Comparison of ENCODE assay signal across 11 cellular contexts in the genomic region with DNA sequence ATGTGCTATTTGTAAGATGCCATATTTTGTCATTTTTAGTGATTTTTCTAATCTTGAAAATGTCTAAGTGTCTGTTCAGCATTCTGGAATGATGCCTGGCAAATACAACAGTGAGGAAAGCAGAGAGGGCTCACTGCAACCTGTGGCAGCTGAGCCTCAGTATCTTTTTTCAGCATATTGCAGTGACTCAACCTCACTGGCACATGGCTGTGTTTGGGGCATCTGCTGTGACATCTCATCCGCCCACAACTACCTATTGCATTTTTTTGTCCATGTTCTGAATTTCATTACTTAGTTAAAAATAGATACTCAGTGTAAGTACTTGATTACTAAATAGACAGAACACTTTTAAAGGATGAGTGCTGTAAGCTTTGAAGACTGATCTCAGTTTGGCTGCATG. TPM values are rescaled to one million over a fixed set of nuclear protein-coding genes. Genes with fewer than 3 reads are reported as not detected.
DNase-seq lines count a peak whose midpoint lies in the region; ATAC-seq, FAIRE-seq and TF ChIP-seq lines count a peak whose summit lies in the region.
"Had no signal": no experiment of that assay in that cellular context is flagged by ENCODE, and none has a peak within 500 bp of the region (broad histone marks: within the 10 kb centered on the region; RNA-seq: fewer than 3 reads in every experiment).

No MANE protein-coding gene starts in this region.

- no peaks in the 10 kb centered on the region for H3K4me1 Mint-ChIP-seq in progenitor cell of endocrine pancreas (ENCODE audit: low read depth)
- H3K4me1 Mint-ChIP-seq in stimulated activated memory B cell treated with anti-CD40 and anti-IgM and Interleukin-4, amounts not matched to agents 10 μg/mL and 1 μg/mL and 100 μg/mL, for 72 hours, result peaks cover 32% of the 10 kb centered on the region

- H3K4me1 ChIP-seq in HepG2 (ENCODE audit: insufficient read depth, low read length), result no peaks in the 10 kb centered on the region
- H3K4me1 ChIP-seq: right lobe of liver had no signal

- no peaks in the 10 kb centered on the region for H3K27me3 Mint-ChIP-seq in progenitor cell of endocrine pancreas
- no peaks in the 10 kb centered on the region for H3K27me3 Mint-ChIP-seq in stimulated activated memory B cell treated with anti-CD40 and anti-IgM and Interleukin-4, amounts not matched to agents 10 μg/mL and 1 μg/mL and 100 μg/mL, for 72 hours

- POLR2A ChIA-PET in HepG2 (lab: Yijun Ruan, JAX), result interaction anchor here (1.5 kb wide), 1 partner anchor 11 kb away, joined by 3 read pairs; a partner anchor contains a TSS

- TF ChIP-seq EP300 in HepG2 (IDR thresholded peaks at IDR 0.05; ENCODE audit: low read depth in 2 of 2, low read length in 2 of 2) (no peak), HepG2 (CRISPR knock-in tag; IDR thresholded peaks at IDR 0.05; ENCODE audit: borderline replicate concordance) (no peak)

- no TSS peak for BruUV-seq in HepG2 (replicated peaks; lab: Mats Ljungman, UMichigan)

- TF ChIP-seq RAD21 in HepG2 (CRISPR knock-in tag; IDR thresholded peaks at IDR 0.05), result no peak

- no peak overlapping the region for H3K4me2 ChIP-seq in HepG2 (ENCODE audit: low read depth, low read length)

- intact Hi-C loops in posterior cingulate gyrus (cut with DNase I) (no loop called here), HepG2 (cut with micrococcal nuclease; ENCODE audit: unreplicated experiment) (no loop called here)

- FAIRE-seq in H54 (lab: Jason Lieb, UNC) (peak; percentile 84), HepG2 (lab: Jason Lieb, UNC) (no peak)

- no peaks in the 10 kb centered on the region for H3K9me3 Mint-ChIP-seq in progenitor cell of endocrine pancreas (ENCODE audit: low read depth)
- H3K9me3 Mint-ChIP-seq in stimulated activated memory B cell treated with anti-CD40 and anti-IgM and Interleukin-4, amounts not matched to agents 10 μg/mL and 1 μg/mL and 100 μg/mL, for 72 hours, result peaks cover 3% of the 10 kb centered on the region

- H3K79me2 ChIP-seq in HepG2 (ENCODE audit: insufficient read depth, low read length), result no peaks in the 10 kb centered on the region

- no peak for ATAC-seq in HepG2
- no peak for ATAC-seq in stimulated activated memory B cell treated with anti-CD40 and anti-IgM and Interleukin-4, amounts not matched to agents 10 μg/mL and 1 μg/mL and 100 μg/mL, for 72 hours

- peaks cover 10% of the 10 kb centered on the region for H3K36me3 Mint-ChIP-seq in progenitor cell of endocrine pancreas (ENCODE audit: insufficient read depth)
- H3K36me3 Mint-ChIP-seq in stimulated activated memory B cell treated with anti-CD40 and anti-IgM and Interleukin-4, amounts not matched to agents 10 μg/mL and 1 μg/mL and 100 μg/mL, for 72 hours, result peaks cover 75% of the 10 kb centered on the region

- no peaks in the 10 kb centered on the region for H3K9me3 ChIP-seq in HepG2 (ENCODE audit: low read length)
- H3K9me3 ChIP-seq: right lobe of liver had no signal

- no peak overlapping the region for H2AFZ ChIP-seq in HepG2 (ENCODE audit: low read length)

- in situ Hi-C loops in HepG2 (cut with HindIII; ENCODE audit: extremely low pct_ligation_motif_present, low pct_unique_long_range_greater_than_20kb), result no loop called here

- H3K4me3 Mint-ChIP-seq in progenitor cell of endocrine pancreas (ENCODE audit: low read depth), result no peak overlapping the region
- H3K4me3 Mint-ChIP-seq in stimulated activated memory B cell treated with anti-CD40 and anti-IgM and Interleukin-4, amounts not matched to agents 10 μg/mL and 1 μg/mL and 100 μg/mL, for 72 hours, result no peak overlapping the region

- no peaks in the 10 kb centered on the region for H3K27me3 ChIP-seq in HepG2 (ENCODE audit: control insufficient read depth in 1 of 2, insufficient read depth in 2 of 2, low read length in 2 of 2)
- H3K27me3 ChIP-seq: right lobe of liver had no signal

- H3K36me3 ChIP-seq in HepG2 (replicated peaks in 1 of 2; ENCODE audit: control insufficient read depth in 1 of 2, insufficient read depth in 2 of 2, low read length in 2 of 2), result peaks cover 7 to 36% of the 10 kb centered on the region in 2 experiments; a peak in 4 of 5 replicates
- H3K36me3 ChIP-seq: right lobe of liver had no signal

- no peak overlapping the region for H3K4me3 ChIP-seq in HepG2 (replicated peaks in 1 of 3; ENCODE audit: insufficient read depth in 1 of 3, low read depth in 2 of 3, low read length in 3 of 3)
- H3K4me3 ChIP-seq: right lobe of liver had no signal

- DNase-seq in Ammon's horn (ENCODE audit: low spot score) (peak; percentile 72), H54 (ENCODE audit: insufficient read length, low spot score) (no peak), posterior cingulate gyrus (peak in 7 of 10 donors; percentile 12 to 85 (median 49)), HPDE6-E6E7 (ENCODE audit: extremely low spot score) (no peak), progenitor cell of endocrine pancreas (ENCODE audit: low spot score, unreplicated experiment) (no peak), HepG2 (ENCODE audit: low spot score) (no peak)
- peak; percentile 45 to 49 for DNase-seq in activated T-cell treated with anti-CD3 and anti-CD28 coated beads, Interleukin-2, amount 50 U/mL, for 48 hours
- DNase-seq: KG1, right lobe of liver had no signal

- WGBS in HepG2 (ENCODE audit: low lambda C conversion rate), result 100% methylated on average over 1 of the region's 1 CpG

- TF ChIP-seq CTCF in progenitor cell of endocrine pancreas (IDR thresholded peaks at IDR 0.05; ENCODE audit: unreplicated experiment) (no peak), HepG2 (CRISPR knock-in tag; IDR thresholded peaks at IDR 0.05) (no peak)

- H3K27ac ChIP-seq in HepG2 (ENCODE audit: extremely low read length, insufficient read depth, low read length), result no peak overlapping the region
- H3K27ac ChIP-seq: right lobe of liver, VCaP had no signal

- H3K9ac ChIP-seq in HepG2 (ENCODE audit: insufficient read depth, low read depth, low read length), result no peak overlapping the region

- CTCF ChIA-PET in HepG2 (lab: Yijun Ruan, JAX; ENCODE audit: low intra/inter-chr PET ratio, low total read pairs), result no interaction called here

- no peaks in the 10 kb centered on the region for H4K20me1 ChIP-seq in HepG2 (ENCODE audit: insufficient read depth, low read length)

- TF ChIP-seq POLR2A in H54 (IDR thresholded peaks at IDR 0.05; ENCODE audit: low read depth, low read length), result no peak
- no peak for TF ChIP-seq POLR2A in HepG2 (IDR thresholded peaks at IDR 0.05; ENCODE audit: insufficient read depth in 1 of 2, low read depth in 2 of 2, low read length in 2 of 2)

- no peak overlapping the region for H3K27ac Mint-ChIP-seq in progenitor cell of endocrine pancreas
- H3K27ac Mint-ChIP-seq in stimulated activated memory B cell treated with anti-CD40 and anti-IgM and Interleukin-4, amounts not matched to agents 10 μg/mL and 1 μg/mL and 100 μg/mL, for 72 hours, result no peak overlapping the region

RNA-seq across cellular contexts. Expression of a gene that starts 10.7 kb away (rescaled TPM):
- total RNA-seq in progenitor cell of endocrine pancreas (37.1 and 37.6 TPM in 2 replicates), HepG2 (2016; rRNA removed; fragmentation: Illumina TruSeq; extraction: Trizol) (24.9 and 34.8 TPM in 2 replicates)
- total RNA-seq in HepG2 (2016; cell fraction: cytosol; rRNA removed; fragmentation: Illumina TruSeq; extraction: Trizol; ENCODE audit: low read depth), result 8.2 and 8.5 TPM in 2 replicates
- 26.2 and 31.2 TPM in 2 replicates for total RNA-seq in HepG2 (2016; cell fraction: insoluble cytoplasmic fraction; rRNA removed; fragmentation: Illumina TruSeq; extraction: Trizol)
- 13.7 and 14.1 TPM in 2 replicates for total RNA-seq in HepG2 (2016; cell fraction: membrane; rRNA removed; fragmentation: Illumina TruSeq; extraction: Trizol)
- total RNA-seq in HepG2 (2016; cell fraction: nucleus; rRNA removed; fragmentation: Illumina TruSeq; extraction: Trizol), result 33.5 and 34.7 TPM in 2 replicates
- 28.0 and 28.3 TPM in 2 replicates for polyA plus RNA-seq in HepG2 (2011; rRNA removed)
- 18.3 and 23.5 TPM in 2 replicates for polyA plus RNA-seq in HepG2 (2011; cell fraction: cytosol; rRNA removed)
- polyA plus RNA-seq in HepG2 (2011; cell fraction: nucleus; rRNA removed), result 14.1 and 17.0 TPM in 2 replicates
- polyA plus RNA-seq in HepG2 (2012), result 23.1 and 32.2 TPM in 2 replicates
- polyA plus RNA-seq in HepG2 (2016; cell fraction: cytosol; fragmentation: Illumina TruSeq; extraction: Trizol; ENCODE audit: low read depth), result 11.4 and 14.0 TPM in 2 replicates
- 49.9 and 58.4 TPM in 2 replicates for polyA plus RNA-seq in HepG2 (2016; cell fraction: insoluble cytoplasmic fraction; fragmentation: Illumina TruSeq; extraction: Trizol; ENCODE audit: low read depth)
- 17.1 and 19.7 TPM in 2 replicates for polyA plus RNA-seq in HepG2 (2016; cell fraction: membrane; fragmentation: Illumina TruSeq; extraction: Trizol; ENCODE audit: low read depth)
- 22.3 and 23.0 TPM in 2 replicates for polyA plus RNA-seq in HepG2 (2016; cell fraction: nucleus; fragmentation: Illumina TruSeq; extraction: Trizol; ENCODE audit: insufficient read depth, low read depth)
- polyA minus RNA-seq in HepG2 (2011; rRNA and poly(A)+ RNA removed; ENCODE audit: low replicate concordance), result 22.8 and 28.8 TPM in 2 replicates
- polyA minus RNA-seq in HepG2 (2011; cell fraction: cytosol; rRNA and poly(A)+ RNA removed), result 18.5 and 21.5 TPM in 2 replicates
- 132 and 154 TPM in 2 replicates for polyA minus RNA-seq in HepG2 (2011; cell fraction: nucleus; rRNA and poly(A)+ RNA removed)

RNA-seq across cellular contexts. Expression of a gene that starts 11.0 kb away (rescaled TPM):
- total RNA-seq in progenitor cell of endocrine pancreas, result 5.0 and 5.4 TPM in 2 replicates
- total RNA-seq in HepG2 (2016; rRNA removed; fragmentation: Illumina TruSeq; extraction: Trizol), result 7.7 and 11.7 TPM in 2 replicates
- total RNA-seq in HepG2 (2016; cell fraction: cytosol; rRNA removed; fragmentation: Illumina TruSeq; extraction: Trizol; ENCODE audit: low read depth), result 1.8 and 2.4 TPM in 2 replicates
- total RNA-seq in HepG2 (2016; cell fraction: insoluble cytoplasmic fraction; rRNA removed; fragmentation: Illumina TruSeq; extraction: Trizol), result 8.0 and 11.5 TPM in 2 replicates
- 2.9 and 3.2 TPM in 2 replicates for total RNA-seq in HepG2 (2016; cell fraction: membrane; rRNA removed; fragmentation: Illumina TruSeq; extraction: Trizol)
- 3.7 and 4.5 TPM in 2 replicates for total RNA-seq in HepG2 (2016; cell fraction: nucleus; rRNA removed; fragmentation: Illumina TruSeq; extraction: Trizol)
- polyA plus RNA-seq in HepG2 (2011; rRNA removed), result 7.8 and 8.3 TPM in 2 replicates
- 7.5 and 9.2 TPM in 2 replicates for polyA plus RNA-seq in HepG2 (2011; cell fraction: cytosol; rRNA removed)
- 1.4 and 2.0 TPM in 2 replicates for polyA plus RNA-seq in HepG2 (2011; cell fraction: nucleus; rRNA removed)
- polyA plus RNA-seq in HepG2 (2012), result 4.9 and 12.6 TPM in 2 replicates
- polyA plus RNA-seq in HepG2 (2016; cell fraction: cytosol; fragmentation: Illumina TruSeq; extraction: Trizol; ENCODE audit: low read depth), result 1.8 and 2.2 TPM in 2 replicates
- 10.1 and 10.5 TPM in 2 replicates for polyA plus RNA-seq in HepG2 (2016; cell fraction: insoluble cytoplasmic fraction; fragmentation: Illumina TruSeq; extraction: Trizol; ENCODE audit: low read depth)
- 2.2 and 2.3 TPM in 2 replicates for polyA plus RNA-seq in HepG2 (2016; cell fraction: membrane; fragmentation: Illumina TruSeq; extraction: Trizol; ENCODE audit: low read depth)
- polyA plus RNA-seq in HepG2 (2016; cell fraction: nucleus; fragmentation: Illumina TruSeq; extraction: Trizol; ENCODE audit: insufficient read depth, low read depth), result 2.4 and 3.5 TPM in 2 replicates
- polyA minus RNA-seq in HepG2 (2011; rRNA and poly(A)+ RNA removed; ENCODE audit: low replicate concordance), result 1.0 and 4.2 TPM in 2 replicates
- 2.5 and 3.7 TPM in 2 replicates for polyA minus RNA-seq in HepG2 (2011; cell fraction: cytosol; rRNA and poly(A)+ RNA removed)
- polyA minus RNA-seq in HepG2 (2011; cell fraction: nucleus; rRNA and poly(A)+ RNA removed), result 7.6 and 9.3 TPM in 2 replicates

Comparison
In these comparisons a context has a peak if more than half of its experiments do, and no peak if none do; other contexts are left out.
1. DNase-seq: peak in Ammon's horn (single experiment), activated T-cell treated with anti-CD3 and anti-CD28 coated beads, Interleukin-2, amount 50 U/mL, for 48 hours (2 of 2) and posterior cingulate gyrus (7 of 10); none in H54 (single experiment), HPDE6-E6E7 (single experiment), progenitor cell of endocrine pancreas (single experiment) and HepG2 (single experiment).